1 cellular context compared by ENCODE assay signal in genomic region chr5:139180850-139181785, GRCh38.
TF ChIP-seq lines count a peak whose summit lies in the region.

No MANE protein-coding gene starts in this region.

TF ChIP-seq in K562, 482 proteins besides CTCF, POLR2A, EP300 and RAD21 (continued from another document):
- no peak for TF ChIP-seq NFRKB (IDR thresholded peaks at IDR 0.05; ENCODE audit: low read depth)
- peak; percentile 97 for TF ChIP-seq MYNN (IDR thresholded peaks at IDR 0.05)
- 0 out of 2 replicates have a peak, but pooled peaks have one; percentile 65 for TF ChIP-seq MYNN (CRISPR knock-in tag; IDR thresholded peaks at IDR 0.05)
- no peak for TF ChIP-seq SIRT6 (IDR thresholded peaks at IDR 0.05; ENCODE audit: low read depth, low read length)
